Comparison of ENCODE assay signal across 18 cellular contexts in the genomic region with DNA sequence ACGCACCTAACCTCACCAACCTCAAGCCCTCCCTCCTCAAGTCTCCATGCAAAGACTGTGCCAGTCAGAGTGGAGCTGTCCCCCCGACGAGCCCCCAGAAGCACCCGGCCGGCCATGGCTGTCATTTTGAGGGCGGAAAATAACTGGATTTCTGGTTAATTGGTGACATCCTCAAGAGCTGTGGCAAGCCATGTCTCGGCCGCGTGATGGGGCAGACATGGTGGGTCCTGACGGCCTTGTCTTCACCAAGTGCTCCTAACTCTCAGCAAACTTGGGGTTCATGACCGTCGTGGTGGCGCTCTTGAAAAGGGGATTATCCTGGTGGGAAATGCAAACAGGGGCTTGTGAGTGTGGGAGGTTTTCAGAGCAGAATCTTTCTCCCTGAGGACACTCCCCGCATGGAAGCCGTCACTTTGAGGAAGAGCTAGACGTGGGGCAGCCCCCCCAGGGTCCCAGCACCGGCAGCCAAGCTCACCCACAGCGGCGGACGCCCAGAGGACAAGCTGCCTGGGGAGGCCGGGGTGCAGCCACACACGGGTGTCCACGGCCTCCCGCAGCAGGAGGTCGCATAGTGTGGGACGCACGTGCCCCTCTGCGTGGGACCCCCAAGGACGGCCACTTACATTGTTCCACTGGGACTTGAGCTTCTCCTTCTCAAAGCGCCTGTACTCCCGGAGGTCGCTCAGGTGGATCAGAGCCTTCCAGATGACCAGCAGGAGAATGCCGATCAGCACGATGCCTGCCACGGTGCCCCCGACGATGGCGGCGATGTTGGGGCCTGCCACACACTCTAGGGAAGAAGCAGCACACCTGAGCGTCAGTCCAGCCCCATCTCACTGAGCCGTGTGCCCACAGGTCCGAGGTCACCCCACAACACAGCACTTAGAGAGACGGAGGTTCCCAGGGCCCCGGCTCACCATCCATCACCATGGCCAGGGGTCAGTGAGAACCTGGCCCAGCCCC.
"Had no signal": no experiment of that assay in that cellular context is flagged by ENCODE, and none has a peak within 500 bp of the region (broad histone marks: within the 10 kb centered on the region; RNA-seq: fewer than 3 reads in every experiment).

No MANE protein-coding gene starts in this region.

- H3K4me2 ChIP-seq: hepatocyte had no signal

- ATAC-seq: activated CD8-positive, alpha-beta T cell treated with anti-CD3 and anti-CD28 coated beads, Interleukin-2, amount 10 ng/mL, durations not matched to agents 7 days and 5 days; effector memory CD8-positive, alpha-beta T cell; gastroesophageal sphincter; stimulated activated naive CD8-positive, alpha-beta T cell treated with anti-CD3 and anti-CD28 coated beads, Interleukin-15, amount 100 ng/mL, for 72 hours; WTC11 had no signal

- H3K27ac ChIP-seq: epithelial cell of prostate, gastroesophageal sphincter, hepatocyte, testis had no signal

- H3K79me2 ChIP-seq: hepatocyte had no signal

- H3K27me3 ChIP-seq: hepatocyte, testis had no signal

- H3K9me3 Mint-ChIP-seq: effector memory CD8-positive, alpha-beta T cell; naive B cell; stimulated activated naive CD8-positive, alpha-beta T cell treated with anti-CD3 and anti-CD28 coated beads, Interleukin-15, amount 100 ng/mL, for 72 hours; T-helper 1 cell treated with Interleukin-12 subunit alpha and Interleukin-12 subunit beta and Interleukin-4 antibody, amounts not matched to agents 30 μg/mL and 1 μg/mL, for 36 hours; WTC11 had no signal

- H3K27me3 Mint-ChIP-seq: effector memory CD8-positive, alpha-beta T cell; naive B cell; stimulated activated naive CD8-positive, alpha-beta T cell treated with anti-CD3 and anti-CD28 coated beads, Interleukin-15, amount 100 ng/mL, for 72 hours had no signal

- H3K9me3 ChIP-seq: gastroesophageal sphincter, testis had no signal

- H3K36me3 ChIP-seq: gastroesophageal sphincter had no signal

- DNase-seq: activated CD4-positive, alpha-beta T cell treated with anti-CD3 and anti-CD28 coated beads for 48 hours; activated CD8-positive, alpha-beta memory T cell treated with anti-CD3 and anti-CD28 coated beads, Interleukin-2, amount 50 U/mL, for 48 hours; activated CD8-positive, alpha-beta T cell treated with anti-CD3 and anti-CD28 coated beads, Interleukin-2, amount 10 ng/mL, durations not matched to agents 7 days and 5 days; activated naive CD4-positive, alpha-beta T cell treated with Interleukin-2 at 50 U/mL for 16 hours; central memory CD4-positive, alpha-beta T cell; effector memory CD8-positive, alpha-beta T cell; kidney glomerular epithelial cell; naive B cell; stimulated activated CD4-positive, alpha-beta T cell treated with anti-CD3 and anti-CD28 coated beads, Interleukin-4, amount 100 ng/mL, for 1 hour; stimulated activated CD8-positive, alpha-beta memory T cell treated with anti-CD3 and anti-CD28 coated beads, Interleukin-4, amount 100 ng/mL, for 48 hours; stimulated activated naive CD8-positive, alpha-beta T cell treated with anti-CD3 and anti-CD28 coated beads, Interleukin-15, amount 100 ng/mL, for 72 hours; testis had no signal

- H3K36me3 Mint-ChIP-seq: naive B cell, WTC11 had no signal

- H3K4me3 Mint-ChIP-seq: activated CD8-positive, alpha-beta T cell treated with anti-CD3 and anti-CD28 coated beads, Interleukin-2, amount 10 ng/mL, durations not matched to agents 7 days and 5 days; T-helper 1 cell treated with Interleukin-12 subunit alpha and Interleukin-12 subunit beta and Interleukin-4 antibody, amounts not matched to agents 30 μg/mL and 1 μg/mL, for 36 hours; WTC11 had no signal

- H2AFZ ChIP-seq: hepatocyte had no signal

- H3K27ac Mint-ChIP-seq: T-helper 1 cell treated with Interleukin-12 subunit alpha and Interleukin-12 subunit beta and Interleukin-4 antibody, amounts not matched to agents 30 μg/mL and 1 μg/mL, for 36 hours; WTC11 had no signal

- H3K4me1 Mint-ChIP-seq: WTC11 had no signal

- H3K4me3 ChIP-seq: gastroesophageal sphincter, hepatocyte, lung, testis had no signal
